ENCODE assay signal across 26 cellular contexts in the genomic region with DNA sequence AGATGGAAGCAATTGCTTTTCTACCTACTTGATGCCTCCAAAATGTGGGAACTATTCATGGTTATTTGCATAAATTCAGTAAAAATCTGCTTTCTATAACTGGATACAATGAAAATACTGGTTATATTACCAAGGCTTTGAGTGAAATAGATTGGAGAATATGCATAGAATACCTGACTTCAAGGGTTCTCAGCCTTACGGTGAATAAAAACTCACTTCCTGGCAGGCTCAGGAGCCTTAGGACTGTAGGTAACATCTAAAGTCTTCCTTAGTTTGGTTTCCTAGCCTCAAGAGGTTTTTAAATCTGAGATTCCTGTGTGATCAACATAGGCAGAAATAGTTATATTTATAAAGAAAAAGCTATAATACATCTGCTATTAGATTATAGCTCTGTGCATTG.
"Had no signal": no experiment of that assay in that cellular context is flagged by ENCODE, and none has a peak within 500 bp of the region (broad histone marks: within the 10 kb centered on the region; RNA-seq: fewer than 3 reads in every experiment).

No MANE protein-coding gene starts in this region.

- H3K4me3 ChIP-seq: pancreas, psoas muscle, right lobe of liver, sigmoid colon, stomach, suprapubic skin, testis, tibial artery, transverse colon, upper lobe of right lung, uterus had no signal

- H3K27me3 Mint-ChIP-seq: type B pancreatic cell had no signal

- H3K4me1 Mint-ChIP-seq: natural killer cell; nephron; stimulated activated effector memory CD8-positive, alpha-beta T cell treated with anti-CD3 and anti-CD28 coated beads, Interleukin-12 subunit alpha, Interleukin-12 subunit beta, amount 100 ng/mL, for 72 hours; stimulated activated naive B cell treated with anti-CD40 and anti-IgM and Interleukin-4, amounts not matched to agents 10 μg/mL and 1 μg/mL and 100 μg/mL, for 72 hours had no signal

- H3K4me3 Mint-ChIP-seq: naive thymus-derived CD4-positive, alpha-beta T cell; natural killer cell; nephron; stimulated activated effector memory CD8-positive, alpha-beta T cell treated with anti-CD3 and anti-CD28 coated beads, Interleukin-12 subunit alpha, Interleukin-12 subunit beta, amount 100 ng/mL, for 72 hours; stimulated activated naive B cell treated with anti-CD40 and anti-IgM and Interleukin-4, amounts not matched to agents 10 μg/mL and 1 μg/mL and 100 μg/mL, for 72 hours; stimulated activated naive CD8-positive, alpha-beta T cell treated with anti-CD3 and anti-CD28 coated beads, Interleukin-15, Interleukin-2, amounts not matched to agents 100 ng/mL and 50 ng/mL, for 24 hours; type B pancreatic cell had no signal

- H3K27ac ChIP-seq: pancreas, psoas muscle, right lobe of liver, sigmoid colon, stomach, suprapubic skin, testis, tibial artery, transverse colon, upper lobe of right lung, uterus had no signal

- H3K9me3 ChIP-seq: pancreas, psoas muscle, right lobe of liver, sigmoid colon, stomach, suprapubic skin, testis, tibial artery, transverse colon, upper lobe of right lung, uterus had no signal

- H3K27ac Mint-ChIP-seq: naive thymus-derived CD4-positive, alpha-beta T cell; natural killer cell; nephron; stimulated activated effector memory CD8-positive, alpha-beta T cell treated with anti-CD3 and anti-CD28 coated beads, Interleukin-12 subunit alpha, Interleukin-12 subunit beta, amount 100 ng/mL, for 72 hours; stimulated activated naive B cell treated with anti-CD40 and anti-IgM and Interleukin-4, amounts not matched to agents 10 μg/mL and 1 μg/mL and 100 μg/mL, for 72 hours; stimulated activated naive CD8-positive, alpha-beta T cell treated with anti-CD3 and anti-CD28 coated beads, Interleukin-15, Interleukin-2, amounts not matched to agents 100 ng/mL and 50 ng/mL, for 24 hours; type B pancreatic cell had no signal

- H3K9me3 Mint-ChIP-seq: natural killer cell; nephron; stimulated activated effector memory CD8-positive, alpha-beta T cell treated with anti-CD3 and anti-CD28 coated beads, Interleukin-12 subunit alpha, Interleukin-12 subunit beta, amount 100 ng/mL, for 72 hours; stimulated activated naive B cell treated with anti-CD40 and anti-IgM and Interleukin-4, amounts not matched to agents 10 μg/mL and 1 μg/mL and 100 μg/mL, for 72 hours; stimulated activated naive CD8-positive, alpha-beta T cell treated with anti-CD3 and anti-CD28 coated beads, Interleukin-15, Interleukin-2, amounts not matched to agents 100 ng/mL and 50 ng/mL, for 24 hours; type B pancreatic cell had no signal

- H3K36me3 ChIP-seq: pancreas, sigmoid colon, stomach, suprapubic skin, tibial artery, transverse colon, upper lobe of right lung, uterus had no signal

- H3K27me3 ChIP-seq: pancreas, right lobe of liver, sigmoid colon, stomach, suprapubic skin, testis, tibial artery, transverse colon, upper lobe of right lung, uterus had no signal

- DNase-seq: naive thymus-derived CD4-positive, alpha-beta T cell; natural killer cell; occipital lobe; pancreas; psoas muscle; right cardiac atrium; right lobe of liver; sigmoid colon; small intestine; stimulated activated CD4-positive, alpha-beta T cell treated with anti-CD3 and anti-CD28 coated beads, Interleukin-15, amount 100 ng/mL, for 24 hours; stimulated activated CD4-positive, alpha-beta T cell treated with anti-CD3 and anti-CD28 coated beads, Interleukin-2, amount 100 ng/mL, for 24 hours; stimulated activated CD4-positive, alpha-beta T cell treated with anti-CD3 and anti-CD28 coated beads, Interleukin-2, amount 100 ng/mL, for 48 hours; stimulated activated CD4-positive, alpha-beta T cell treated with anti-CD3 and anti-CD28 coated beads, Interleukin-4, amount 100 ng/mL, for 24 hours; stimulated activated naive B cell treated with anti-CD40 and anti-IgM and Interleukin-4, amounts not matched to agents 10 μg/mL and 1 μg/mL and 100 μg/mL, for 72 hours; stimulated activated naive CD4-positive, alpha-beta T cell treated with Interleukin-2 at 50 U/mL for 16 hours; stomach; testis; tibial artery; transverse colon; upper lobe of right lung; uterus had no signal

- H3K4me1 ChIP-seq: psoas muscle, suprapubic skin, testis, transverse colon, upper lobe of right lung, uterus had no signal

- H3K36me3 Mint-ChIP-seq: natural killer cell; stimulated activated effector memory CD8-positive, alpha-beta T cell treated with anti-CD3 and anti-CD28 coated beads, Interleukin-12 subunit alpha, Interleukin-12 subunit beta, amount 100 ng/mL, for 72 hours; stimulated activated naive B cell treated with anti-CD40 and anti-IgM and Interleukin-4, amounts not matched to agents 10 μg/mL and 1 μg/mL and 100 μg/mL, for 72 hours; type B pancreatic cell had no signal
